ENCODE assay signal across 15 cellular contexts in genomic region chr20:17955302-17955701, GRCh38. TPM values are rescaled to one million over a fixed set of nuclear protein-coding genes. Genes with fewer than 3 reads are reported as not detected.
A peak's percentile ranks its signal among the peaks of the same experiment; 100 is the strongest.
DNase-seq lines count a peak whose midpoint lies in the region; ATAC-seq and TF ChIP-seq lines count a peak whose summit lies in the region.
"Had no signal": no experiment of that assay in that cellular context is flagged by ENCODE, and none has a peak within 500 bp of the region (broad histone marks: within the 10 kb centered on the region; RNA-seq: fewer than 3 reads in every experiment).

No MANE protein-coding gene starts in this region.

- intact Hi-C loops in activated naive CD4-positive, alpha-beta T cell treated with anti-CD3 and anti-CD28 coated beads for 36 hours (cut with micrococcal nuclease) = loop anchor here (5.0 kb wide), 1 partner anchor 37 kb away; no protein-coding TSS in a partner anchor

- no peaks in the 10 kb centered on the region for H3K9me3 ChIP-seq in T-helper 17 cell (ENCODE audit: control insufficient read depth, low read length, poor library complexity, severe bottlenecking)
- H3K9me3 ChIP-seq: uterus had no signal

- no peak for TF ChIP-seq CTCF in chondrocyte (IDR thresholded peaks at IDR 0.05)

- no peak overlapping the region for H3K4me3 Mint-ChIP-seq in activated naive CD4-positive, alpha-beta T cell treated with anti-CD3 and anti-CD28 coated beads for 36 hours
- H3K4me3 Mint-ChIP-seq in T-helper 17 cell = no peak overlapping the region
- no peak overlapping the region for H3K4me3 Mint-ChIP-seq in chondrocyte (ENCODE audit: unreplicated experiment)
- peak overlapping the region; percentile 10 to 61 for H3K4me3 Mint-ChIP-seq in stimulated activated naive B cell treated with anti-CD40 and anti-IgM and Interleukin-4, amounts not matched to agents 10 μg/mL and 1 μg/mL and 100 μg/mL, for 72 hours

- no peak for ATAC-seq in T-helper 17 cell
- ATAC-seq in stimulated activated naive B cell treated with anti-CD40 and anti-IgM and Interleukin-4, amounts not matched to agents 10 μg/mL and 1 μg/mL and 100 μg/mL, for 72 hours (replicated peaks) = no peak
- no peak for ATAC-seq in GM21825 (IDR thresholded peaks at IDR 0.05; ENCODE audit: unreplicated experiment)
- ATAC-seq in HG02610 (IDR thresholded peaks at IDR 0.05; ENCODE audit: unreplicated experiment) = no peak
- ATAC-seq: Panc1 had no signal

- no peaks in the 10 kb centered on the region for H3K27me3 Mint-ChIP-seq in activated naive CD4-positive, alpha-beta T cell treated with anti-CD3 and anti-CD28 coated beads for 36 hours (ENCODE audit: low read depth)
- no peaks in the 10 kb centered on the region for H3K27me3 Mint-ChIP-seq in T-helper 17 cell
- H3K27me3 Mint-ChIP-seq in chondrocyte (ENCODE audit: low read depth) = no peaks in the 10 kb centered on the region
- H3K27me3 Mint-ChIP-seq in stimulated activated naive B cell treated with anti-CD40 and anti-IgM and Interleukin-4, amounts not matched to agents 10 μg/mL and 1 μg/mL and 100 μg/mL, for 72 hours = no peaks in the 10 kb centered on the region

- CTCF ChIA-PET in activated naive CD4-positive, alpha-beta T cell treated with anti-CD3 and anti-CD28 coated beads for 36 hours (lab: Charles Lee) = interaction anchor here (0.6 to 0.9 kb wide), 2 partner anchors 9 to 451 kb away, joined by 4 to 7 read pairs; no protein-coding TSS in a partner anchor

- H3K9me3 Mint-ChIP-seq in activated naive CD4-positive, alpha-beta T cell treated with anti-CD3 and anti-CD28 coated beads for 36 hours = no peaks in the 10 kb centered on the region
- H3K9me3 Mint-ChIP-seq in chondrocyte (ENCODE audit: low read depth) = no peaks in the 10 kb centered on the region
- H3K9me3 Mint-ChIP-seq in stimulated activated naive B cell treated with anti-CD40 and anti-IgM and Interleukin-4, amounts not matched to agents 10 μg/mL and 1 μg/mL and 100 μg/mL, for 72 hours = no peaks in the 10 kb centered on the region

- H3K36me3 Mint-ChIP-seq in activated naive CD4-positive, alpha-beta T cell treated with anti-CD3 and anti-CD28 coated beads for 36 hours (ENCODE audit: low read depth) = peaks cover 74% of the 10 kb centered on the region
- H3K36me3 Mint-ChIP-seq in T-helper 17 cell (ENCODE audit: low read depth) (peaks cover 3% of the 10 kb centered on the region), chondrocyte (ENCODE audit: low read depth) (peaks cover 31% of the 10 kb centered on the region)
- peaks cover 55 to 76% of the 10 kb centered on the region in 2 donors for H3K36me3 Mint-ChIP-seq in stimulated activated naive B cell treated with anti-CD40 and anti-IgM and Interleukin-4, amounts not matched to agents 10 μg/mL and 1 μg/mL and 100 μg/mL, for 72 hours

- no peak for DNase-seq in activated naive CD4-positive, alpha-beta T cell treated with anti-CD3 and anti-CD28 coated beads for 36 hours
- no peak for DNase-seq in activated naive CD4-positive, alpha-beta T cell (lab: John Stamatoyannopoulos, UW)
- DNase-seq in T-helper 17 cell = no peak
- no peak for DNase-seq in chondrocyte (ENCODE audit: low spot score)
- no peak for DNase-seq in stimulated activated naive B cell treated with anti-CD40 and anti-IgM and Interleukin-4, amounts not matched to agents 10 μg/mL and 1 μg/mL and 100 μg/mL, for 72 hours
- no peak for DNase-seq in NCI-H1048 (lab: John Stamatoyannopoulos, UW)
- DNase-seq: amygdala, DMS153, foreskin melanocyte, NCI-H1436 treated with DMSO at 0.1 percent for 48 hours, NCI-H524, uterus had no signal

- H3K4me1 Mint-ChIP-seq in activated naive CD4-positive, alpha-beta T cell treated with anti-CD3 and anti-CD28 coated beads for 36 hours (ENCODE audit: low read depth) = peaks cover 34% of the 10 kb centered on the region
- H3K4me1 Mint-ChIP-seq in T-helper 17 cell = peaks cover 33% of the 10 kb centered on the region
- peaks cover 61% of the 10 kb centered on the region for H3K4me1 Mint-ChIP-seq in chondrocyte (ENCODE audit: low read depth)
- H3K4me1 Mint-ChIP-seq in stimulated activated naive B cell treated with anti-CD40 and anti-IgM and Interleukin-4, amounts not matched to agents 10 μg/mL and 1 μg/mL and 100 μg/mL, for 72 hours = peaks cover 52 to 70% of the 10 kb centered on the region in 2 donors

- H3K27ac Mint-ChIP-seq in activated naive CD4-positive, alpha-beta T cell treated with anti-CD3 and anti-CD28 coated beads for 36 hours = peak overlapping the region; percentile 16
- H3K27ac Mint-ChIP-seq in T-helper 17 cell (peak overlapping the region; percentile 80), chondrocyte (ENCODE audit: unreplicated experiment) (peak overlapping the region; percentile 49)
- H3K27ac Mint-ChIP-seq in stimulated activated naive B cell treated with anti-CD40 and anti-IgM and Interleukin-4, amounts not matched to agents 10 μg/mL and 1 μg/mL and 100 μg/mL, for 72 hours = peak overlapping the region; percentile 80

RNA-seq across cellular contexts. Expression of gene SNX5, which starts 13.3 kb away (rescaled TPM):
- total RNA-seq in activated naive CD4-positive, alpha-beta T cell treated with anti-CD3 and anti-CD28 coated beads for 36 hours = 100 to 1,000 TPM; 228 to 237 TPM
- total RNA-seq in T-helper 17 cell (10 to 100 TPM; 63.8 to 71.5 TPM), chondrocyte (74.1 to 133 TPM (median 82.5 TPM) in 3 replicates)

RNA-seq across cellular contexts. Expression of gene MGME1, which starts 13.5 kb away (rescaled TPM):
- 10 to 100 TPM; 28.7 to 30.6 TPM for total RNA-seq in activated naive CD4-positive, alpha-beta T cell treated with anti-CD3 and anti-CD28 coated beads for 36 hours
- total RNA-seq in T-helper 17 cell (10 to 100 TPM; 10.6 to 10.9 TPM), chondrocyte (13.6 to 21.3 TPM (median 15.1 TPM) in 3 replicates)

Comparison
In these comparisons a context has a peak if more than half of its experiments do, and no peak if none do; other contexts are left out.
1. H3K27ac Mint-ChIP-seq: peak in every context shown above with its lines; median percentile 80 in T-helper 17 cell; 80 in stimulated activated naive B cell treated with anti-CD40 and anti-IgM and Interleukin-4, amounts not matched to agents 10 μg/mL and 1 μg/mL and 100 μg/mL, for 72 hours; 49 in chondrocyte; 16 in activated naive CD4-positive, alpha-beta T cell treated with anti-CD3 and anti-CD28 coated beads for 36 hours.
2. H3K4me3 Mint-ChIP-seq: peak in stimulated activated naive B cell treated with anti-CD40 and anti-IgM and Interleukin-4, amounts not matched to agents 10 μg/mL and 1 μg/mL and 100 μg/mL, for 72 hours (2 of 2); none in activated naive CD4-positive, alpha-beta T cell treated with anti-CD3 and anti-CD28 coated beads for 36 hours (single experiment), T-helper 17 cell (single experiment) and chondrocyte (single experiment).